ENCODE assay signal across 8 cellular contexts in genomic region chr22:30305519-30305905, GRCh38. TPM values are rescaled to one million over a fixed set of nuclear protein-coding genes. Genes with fewer than 3 reads are reported as not detected.
DNase-seq lines count a peak whose midpoint lies in the region; ATAC-seq and TF ChIP-seq lines count a peak whose summit lies in the region.

No MANE protein-coding gene starts in this region.

- peaks cover 24% of the 10 kb centered on the region for H3F3A ChIP-seq in smooth muscle cell (ENCODE audit: low read depth)

- peaks cover 74% of the 10 kb centered on the region for H3K79me2 ChIP-seq in smooth muscle cell (ENCODE audit: low read depth)

- H3K27ac ChIP-seq in smooth muscle cell (ENCODE audit: low read depth) = peak overlapping the region; percentile 10

- ATAC-seq in HG03196 (IDR thresholded peaks at IDR 0.05; ENCODE audit: unreplicated experiment) (peak; percentile 40), GM18909 (IDR thresholded peaks at IDR 0.05; ENCODE audit: poor library complexity, unreplicated experiment) (no peak)
- ATAC-seq in activated CD4-positive, CD25-positive, alpha-beta regulatory T cell treated with anti-CD3 and anti-CD28 coated beads, Interleukin-2, amount 50 U/mL, for 24 hours = peak; percentile 28 to 29

- H4K20me1 ChIP-seq in smooth muscle cell (ENCODE audit: low read depth) = peaks cover 100% of the 10 kb centered on the region

- no peaks in the 10 kb centered on the region for H3K9me3 ChIP-seq in smooth muscle cell (replicated peaks; ENCODE audit: low read depth)

- no peak overlapping the region for H3K4me2 ChIP-seq in smooth muscle cell

- H3K27me3 ChIP-seq in smooth muscle cell (ENCODE audit: low read depth) = no peaks in the 10 kb centered on the region

- H3K4me1 ChIP-seq in smooth muscle cell (ENCODE audit: low read depth) = peaks cover under 1% of the 10 kb centered on the region

- no peak overlapping the region for H3K9ac ChIP-seq in smooth muscle cell (ENCODE audit: low read depth)

- WGBS in smooth muscle cell (ENCODE audit: low lambda C conversion rate) = 30% methylated on average over 4 of the region's 4 CpGs

- TF ChIP-seq CTCF in fibroblast of the aortic adventitia (IDR thresholded peaks at IDR 0.05; ENCODE audit: insufficient read depth, low read length) (no peak), smooth muscle cell (IDR thresholded peaks at IDR 0.05; ENCODE audit: borderline replicate concordance, insufficient read depth, poor library complexity, severe bottlenecking) (no peak)

- no peaks in the 10 kb centered on the region for H3K36me3 ChIP-seq in smooth muscle cell (ENCODE audit: low read depth)

- DNase-seq in fibroblast of the aortic adventitia (ENCODE audit: low read depth) = peak; percentile 45
- DNase-seq in smooth muscle cell (lab: John Stamatoyannopoulos, UW; ENCODE audit: unreplicated experiment) = no peak
- DNase-seq in DMS153 treated with DMSO at 0.1 percent for 48 hours (lab: John Stamatoyannopoulos, UW; ENCODE audit: unreplicated experiment) = no peak
- no peak for DNase-seq in mucosa of gallbladder (ENCODE audit: low spot score)

- TF ChIP-seq POLR2A in GM15510 (IDR thresholded peaks at IDR 0.05; ENCODE audit: borderline replicate concordance, extremely low read depth, insufficient read length) = peak; percentile 60

- H2AFZ ChIP-seq in smooth muscle cell (ENCODE audit: low read depth) = no peak overlapping the region

- H3K4me3 ChIP-seq in fibroblast of the aortic adventitia (ENCODE audit: low read depth, low read length) = no peak overlapping the region
- H3K4me3 ChIP-seq in smooth muscle cell = no peak overlapping the region

RNA-seq across cellular contexts. Expression of gene CASTOR1, which starts 16.2 kb away (rescaled TPM):
- total RNA-seq in fibroblast of the aortic adventitia (ENCODE audit: low replicate concordance) (0.16 and 4.9 TPM in 2 replicates), smooth muscle cell (9.8 and 16.1 TPM in 2 replicates), mucosa of gallbladder (19.1 TPM)
- polyA plus RNA-seq in smooth muscle cell = 21.8 and 22.6 TPM in 2 replicates

RNA-seq across cellular contexts. Expression of gene TBC1D10A, which starts 21.2 kb away (rescaled TPM):
- total RNA-seq in fibroblast of the aortic adventitia (ENCODE audit: low replicate concordance) (12.9 and 24.1 TPM in 2 replicates), smooth muscle cell (16.8 and 23.0 TPM in 2 replicates), mucosa of gallbladder (48.4 TPM)
- polyA plus RNA-seq in smooth muscle cell = 51.1 and 57.6 TPM in 2 replicates

RNA-seq across cellular contexts. Expression of gene OSM, which starts 38.9 kb away (rescaled TPM):
- total RNA-seq in fibroblast of the aortic adventitia (ENCODE audit: low replicate concordance) (not detected in 2 replicates), smooth muscle cell (0.27 and 1.5 TPM in 2 replicates), mucosa of gallbladder (4.7 TPM)
- polyA plus RNA-seq in smooth muscle cell = 0.14 and 1.0 TPM in 2 replicates

RNA-seq across cellular contexts. Expression of gene SF3A1, which starts 51.2 kb away (rescaled TPM):
- total RNA-seq in fibroblast of the aortic adventitia (ENCODE audit: low replicate concordance) (40.8 and 43.7 TPM in 2 replicates), smooth muscle cell (46.0 and 55.0 TPM in 2 replicates), mucosa of gallbladder (179 TPM)
- 86.7 and 86.9 TPM in 2 replicates for polyA plus RNA-seq in smooth muscle cell

RNA-seq across cellular contexts. Expression of gene CCDC157, which starts 51.3 kb away (rescaled TPM):
- total RNA-seq in fibroblast of the aortic adventitia (ENCODE audit: low replicate concordance) (1.2 and 2.6 TPM in 2 replicates), smooth muscle cell (1.5 and 4.8 TPM in 2 replicates), mucosa of gallbladder (6.5 TPM)
- polyA plus RNA-seq in smooth muscle cell = 2.5 and 6.0 TPM in 2 replicates
